ENCODE assay signal across 9 cellular contexts in genomic region chr2:171318463-171318934, GRCh38.
A peak's percentile ranks its signal among the peaks of the same experiment; 100 is the strongest.
DNase-seq lines count a peak whose midpoint lies in the region; ATAC-seq and TF ChIP-seq lines count a peak whose summit lies in the region.
"Had no signal": no experiment of that assay in that cellular context is flagged by ENCODE, and none has a peak within 500 bp of the region (broad histone marks: within the 10 kb centered on the region; RNA-seq: fewer than 3 reads in every experiment).

No MANE protein-coding gene starts in this region.

- peak overlapping the region in 7 of 8 donors; percentile 6 to 82 (median 69) for H3K4me3 Mint-ChIP-seq in CD4-positive, alpha-beta memory T cell
- H3K4me3 Mint-ChIP-seq in chondrocyte (ENCODE audit: unreplicated experiment): no peak overlapping the region
- H3K4me3 Mint-ChIP-seq in naive B cell: peak overlapping the region in 6 of 8 donors; percentile 61 to 84 (median 67)

- ATAC-seq in naive B cell (ENCODE audit: low read depth in 2 of 2) (no peak), GM18511 (IDR thresholded peaks at IDR 0.05; ENCODE audit: unreplicated experiment) (no peak), GM18505 (IDR thresholded peaks at IDR 0.05; ENCODE audit: unreplicated experiment) (no peak)

- H3K27ac Mint-ChIP-seq in CD4-positive, alpha-beta memory T cell: peak overlapping the region; percentile 43 to 90 (median 71)
- H3K27ac Mint-ChIP-seq in chondrocyte (ENCODE audit: unreplicated experiment): peak overlapping the region; percentile 10
- peak overlapping the region; percentile 89 to 95 (median 91) for H3K27ac Mint-ChIP-seq in naive B cell

- H3K27me3 ChIP-seq in CD4-positive, alpha-beta memory T cell (ENCODE audit: insufficient read depth, low read length): no peaks in the 10 kb centered on the region

- H3K36me3 Mint-ChIP-seq in CD4-positive, alpha-beta memory T cell: peaks cover 3 to 5% of the 10 kb centered on the region in 2 donors
- H3K36me3 Mint-ChIP-seq in chondrocyte (ENCODE audit: low read depth) (peaks cover 9% of the 10 kb centered on the region), naive B cell (peaks cover 12% of the 10 kb centered on the region in 2 donors)

- no peak overlapping the region for H3K27ac ChIP-seq in CD4-positive, alpha-beta memory T cell (ENCODE audit: low read depth, low read length)
- H3K27ac ChIP-seq: RWPE1 had no signal

- CTCF ChIA-PET in CD4-positive, alpha-beta memory T cell (lab: Charles Lee; ENCODE audit: partially characterized antibody): interaction anchor here (0.8 to 2.8 kb wide), 3 partner anchors 8 to 157 kb away, joined by 3 to 13 read pairs (median 4); no protein-coding TSS in a partner anchor

- POLR2A ChIA-PET in CD4-positive, alpha-beta memory T cell (lab: Charles Lee; ENCODE audit: partially characterized antibody): interaction anchor here (0.6 to 2.4 kb wide), 4 partner anchors 9 to 157 kb away, joined by 3 to 16 read pairs (median 6); partner anchors contain the start of gene TLK1

- H3K9me3 ChIP-seq in CD4-positive, alpha-beta memory T cell (ENCODE audit: control insufficient read depth in 1 of 2, low read length in 2 of 2): no peaks in the 10 kb centered on the region

- peaks cover 0 to 3% (median 0%) of the 10 kb centered on the region in 8 donors for H3K9me3 Mint-ChIP-seq in CD4-positive, alpha-beta memory T cell
- H3K9me3 Mint-ChIP-seq in chondrocyte (ENCODE audit: low read depth): no peaks in the 10 kb centered on the region
- H3K9me3 Mint-ChIP-seq in naive B cell: no peaks in the 10 kb centered on the region

- DNase-seq in CD4-positive, alpha-beta memory T cell: no peak
- DNase-seq in NCI-H2227 treated with DMSO at 0.1 percent for 48 hours (lab: John Stamatoyannopoulos, UW): peak; percentile 56
- DNase-seq in chondrocyte (ENCODE audit: low spot score): no peak
- no peak for DNase-seq in naive B cell
- DNase-seq in DMS114 treated with DMSO at 0.1 percent for 48 hours (lab: John Stamatoyannopoulos, UW; ENCODE audit: unreplicated experiment): no peak
- no peak for DNase-seq in NCI-H226

- no peaks in the 10 kb centered on the region for H3K27me3 Mint-ChIP-seq in CD4-positive, alpha-beta memory T cell
- no peaks in the 10 kb centered on the region for H3K27me3 Mint-ChIP-seq in chondrocyte (ENCODE audit: low read depth)
- H3K27me3 Mint-ChIP-seq in naive B cell: no peaks in the 10 kb centered on the region

- no peak overlapping the region for H3K4me3 ChIP-seq in CD4-positive, alpha-beta memory T cell (ENCODE audit: low read length in 2 of 2)

- peaks cover 40 to 44% (median 43%) of the 10 kb centered on the region in 4 donors for H3K4me1 Mint-ChIP-seq in CD4-positive, alpha-beta memory T cell
- peaks cover 37% of the 10 kb centered on the region for H3K4me1 Mint-ChIP-seq in chondrocyte (ENCODE audit: low read depth)
- peaks cover 53 to 73% (median 54%) of the 10 kb centered on the region in 3 donors for H3K4me1 Mint-ChIP-seq in naive B cell

- TF ChIP-seq CTCF in chondrocyte (IDR thresholded peaks at IDR 0.05): no peak

- peaks cover 43% of the 10 kb centered on the region for H3K4me1 ChIP-seq in CD4-positive, alpha-beta memory T cell (ENCODE audit: insufficient read depth, low read length)

- TF ChIP-seq POLR2A in GM18505 (IDR thresholded peaks at IDR 0.05; ENCODE audit: borderline replicate concordance, extremely low read depth, insufficient read depth, insufficient read length): no peak

- H3K36me3 ChIP-seq in CD4-positive, alpha-beta memory T cell (ENCODE audit: insufficient read depth, low read length): no peaks in the 10 kb centered on the region

- intact Hi-C loops in CD4-positive, alpha-beta memory T cell (cut with micrococcal nuclease): loop anchor here (2.0 to 5.0 kb wide), 3 partner anchors 71 to 346 kb away; partner anchors contain the start of gene TLK1

Comparison
In these comparisons a context has a peak if more than half of its experiments do, and no peak if none do; other contexts are left out.
1. H3K27ac Mint-ChIP-seq: peak in every context shown above with its lines; median percentile 91 in naive B cell; 71 in CD4-positive, alpha-beta memory T cell; 10 in chondrocyte.